1 cellular context compared by ENCODE assay signal in genomic region chr16:74307383-74307782, GRCh38.
TF ChIP-seq lines count a peak whose summit lies in the region.

No MANE protein-coding gene starts in this region.

TF ChIP-seq in K562, 482 proteins besides CTCF, POLR2A, EP300 and RAD21:
- TF ChIP-seq NR2C2 (CRISPR knock-in tag; IDR thresholded peaks at IDR 0.05) (no peak), NR2C2 (tag; IDR thresholded peaks at IDR 0.05) (no peak), DNMT1 (IDR thresholded peaks at IDR 0.05) (no peak), ZNF232 (CRISPR knock-in tag; IDR thresholded peaks at IDR 0.05) (peak; percentile 46; the same call in 1 of the 2 replicates), ZNF780A (CRISPR knock-in tag; IDR thresholded peaks at IDR 0.05) (0 out of 2 replicates have a peak, but pooled peaks have one; percentile 34), ARID2 (IDR thresholded peaks at IDR 0.05) (no peak), SUPT5H (IDR thresholded peaks at IDR 0.05) (peak; percentile 17; the same call in 1 of the 2 replicates), ETV5 (CRISPR knock-in tag; IDR thresholded peaks at IDR 0.05; ENCODE audit: low read depth) (no peak), ZNF134 (CRISPR knock-in tag; conservative IDR thresholded peaks at IDR 0.05) (no peak), HBP1 (CRISPR knock-in tag; IDR thresholded peaks at IDR 0.05) (no peak), STAT5B (CRISPR knock-in tag; IDR thresholded peaks at IDR 0.05) (no peak), TFE3 (CRISPR knock-in tag; IDR thresholded peaks at IDR 0.05) (no peak), MIER1 (IDR thresholded peaks at IDR 0.05; ENCODE audit: low read depth) (no peak), GTF2B (IDR thresholded peaks at IDR 0.05; ENCODE audit: extremely low read depth, insufficient read length) (no peak), EZH2 (IDR thresholded peaks at IDR 0.05; ENCODE audit: borderline replicate concordance, low read depth, low read length) (no peak)
TF ChIP-seq in K562: peak in this region for 3.
